Comparison of ENCODE assay signal across 8 cellular contexts in the genomic region with DNA sequence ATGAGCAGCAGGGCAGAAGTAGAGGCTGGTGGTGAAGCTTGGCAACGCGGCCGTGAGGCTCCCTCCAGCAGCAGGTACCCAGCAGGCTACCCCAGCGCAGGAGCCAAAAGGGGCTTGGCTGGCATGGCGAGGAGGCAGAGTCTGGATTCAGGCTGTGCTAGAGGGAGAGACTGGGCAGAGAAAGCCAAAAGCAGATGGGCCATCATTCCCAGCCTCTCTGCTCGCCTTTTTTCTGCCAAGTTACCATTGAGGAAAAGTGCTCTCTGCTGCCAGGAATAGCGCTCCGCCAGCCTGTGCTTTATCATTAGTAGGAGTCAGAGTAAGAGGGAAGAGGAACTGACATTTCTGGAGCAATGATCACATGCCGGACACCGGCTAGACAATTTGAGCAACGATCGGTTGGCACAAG. TPM values are rescaled to one million over a fixed set of nuclear protein-coding genes. Genes with fewer than 3 reads are reported as not detected.
"Had no signal": no experiment of that assay in that cellular context is flagged by ENCODE, and none has a peak within 500 bp of the region (broad histone marks: within the 10 kb centered on the region; RNA-seq: fewer than 3 reads in every experiment).

No MANE protein-coding gene starts in this region.

- H3K36me3 ChIP-seq: cardiac muscle cell, gastrocnemius medialis, thoracic aorta had no signal

- H3K9me3 ChIP-seq: gastrocnemius medialis, thoracic aorta had no signal

- H3K4me1 ChIP-seq: gastrocnemius medialis had no signal

- H3K27ac ChIP-seq: cardiac muscle cell, epithelial cell of prostate, gastrocnemius medialis, thoracic aorta had no signal

- H3K27me3 Mint-ChIP-seq: activated CD4-positive, alpha-beta memory T cell treated with anti-CD3 and anti-CD28 coated beads for 36 hours; stimulated activated naive CD8-positive, alpha-beta T cell treated with anti-CD3 and anti-CD28 coated beads, Interleukin-15, amount 100 ng/mL, for 72 hours had no signal

- H3K4me3 ChIP-seq: cardiac muscle cell, gastrocnemius medialis, thoracic aorta had no signal

- H3K9me3 Mint-ChIP-seq: activated CD4-positive, alpha-beta memory T cell treated with anti-CD3 and anti-CD28 coated beads for 36 hours; natural killer cell treated with Interleukin-12 subunit alpha and Interleukin-12 subunit beta and Interleukin-15 and Interleukin-18, amount 100 ng/mL, for 72 hours; stimulated activated naive CD8-positive, alpha-beta T cell treated with anti-CD3 and anti-CD28 coated beads, Interleukin-15, amount 100 ng/mL, for 72 hours had no signal

- H3K4me3 Mint-ChIP-seq: activated CD4-positive, alpha-beta memory T cell treated with anti-CD3 and anti-CD28 coated beads for 36 hours; natural killer cell treated with Interleukin-12 subunit alpha and Interleukin-12 subunit beta and Interleukin-15 and Interleukin-18, amount 100 ng/mL, for 72 hours; stimulated activated naive CD8-positive, alpha-beta T cell treated with anti-CD3 and anti-CD28 coated beads, Interleukin-15, amount 100 ng/mL, for 72 hours had no signal

- H3K27me3 ChIP-seq: cardiac muscle cell, gastrocnemius medialis had no signal

- ATAC-seq: stimulated activated naive CD8-positive, alpha-beta T cell treated with anti-CD3 and anti-CD28 coated beads, Interleukin-15, amount 100 ng/mL, for 72 hours had no signal

- DNase-seq: gastrocnemius medialis, T-helper 9 cell had no signal

RNA-seq across cellular contexts. Expression of a gene that starts 28.6 kb away (rescaled TPM):
- total RNA-seq: gastrocnemius medialis had no signal
